In the genomic region with DNA sequence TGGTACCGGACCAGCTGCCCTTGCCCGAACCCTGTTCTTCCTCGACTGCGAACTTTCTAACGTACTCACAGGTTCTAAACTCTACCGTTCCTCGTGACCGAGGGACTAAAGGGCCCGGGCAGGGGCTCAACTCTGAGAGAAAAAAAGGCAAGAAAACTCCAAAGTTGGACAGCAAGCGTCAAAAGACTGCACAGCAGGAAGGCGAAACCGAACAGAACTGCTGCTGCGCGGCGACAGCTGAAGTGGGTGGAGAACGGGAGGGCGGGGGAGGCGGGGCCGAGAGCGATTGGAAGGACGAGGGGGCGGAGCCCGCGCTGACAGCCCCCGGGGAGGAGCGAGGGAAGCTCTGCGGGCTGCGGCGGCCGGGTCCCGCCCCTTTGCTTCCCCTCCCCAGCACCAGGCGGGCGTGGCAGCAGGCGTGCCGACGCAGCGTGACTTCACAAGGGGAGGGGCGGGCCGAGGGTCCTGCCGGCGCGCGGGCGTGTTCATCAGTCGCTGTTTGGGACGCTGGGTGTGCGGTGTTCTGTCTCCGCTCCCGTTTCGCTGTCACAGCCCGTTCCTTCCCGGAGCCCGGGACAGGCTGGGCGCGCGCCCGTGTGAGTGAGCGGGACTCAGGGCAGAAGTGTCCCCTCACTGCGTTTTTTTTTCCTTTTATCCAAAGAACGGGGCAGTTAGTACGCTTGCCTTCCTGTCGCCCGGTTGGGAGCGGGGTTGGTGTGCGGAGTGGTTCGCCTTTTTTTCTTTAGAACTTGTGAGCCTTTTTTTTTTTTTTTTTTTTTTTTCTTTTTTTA, we compare ENCODE assay signal across 8 cellular contexts. TPM values are rescaled to one million over a fixed set of nuclear protein-coding genes. Genes with fewer than 3 reads are reported as not detected.
A peak's percentile ranks its signal among the peaks of the same experiment; 100 is the strongest.
DNase-seq lines count a peak whose midpoint lies in the region; TF ChIP-seq lines count a peak whose summit lies in the region.

A gene with protein sequence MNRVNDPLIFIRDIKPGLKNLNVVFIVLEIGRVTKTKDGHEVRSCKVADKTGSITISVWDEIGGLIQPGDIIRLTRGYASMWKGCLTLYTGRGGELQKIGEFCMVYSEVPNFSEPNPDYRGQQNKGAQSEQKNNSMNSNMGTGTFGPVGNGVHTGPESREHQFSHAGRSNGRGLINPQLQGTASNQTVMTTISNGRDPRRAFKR (plus strand): TSS at position 491 of the 791 bp plus-strand sequence. CDS start 479 bp downstream, outside the sequence.

- H3K9ac ChIP-seq in neuronal stem cell (ENCODE audit: low read depth, low read length, poor library complexity): peak within 1 kb of the TSS; percentile 56
- peak within 1 kb of the TSS; percentile 81 to 97 (median 91) for H3K9ac ChIP-seq in subcutaneous abdominal adipose tissue (ENCODE audit: low read length in 5 of 5)

- H2AK5ac ChIP-seq in neuronal stem cell (ENCODE audit: low read depth, low read length): no peak within 1 kb of the TSS

- H3K27me3 ChIP-seq in neuronal stem cell (ENCODE audit: control insufficient read depth in 3 of 3, insufficient read depth in 3 of 3, low read depth in 1 of 3, low read length in 3 of 3) (peaks cover 0 to 4% (median 2%) of the 10 kb centered on the region in 3 experiments), subcutaneous abdominal adipose tissue (ENCODE audit: control insufficient read depth in 5 of 5, insufficient read depth in 4 of 5, low read length in 5 of 5) (no peaks in the 10 kb centered on the region)

- no peaks in the 10 kb centered on the region for H3K36me3 ChIP-seq in neuronal stem cell (replicated peaks in 1 of 2; ENCODE audit: control insufficient read depth in 2 of 2, insufficient read depth in 2 of 2, low read length in 2 of 2)
- H3K36me3 ChIP-seq in subcutaneous abdominal adipose tissue (ENCODE audit: control insufficient read depth in 5 of 5, insufficient read depth in 5 of 5, low read length in 5 of 5): peaks cover 5 to 10% (median 8%) of the 10 kb centered on the region in 5 donors

- H2BK120ac ChIP-seq in neuronal stem cell (ENCODE audit: low read depth, low read length): no peak within 1 kb of the TSS

- H3K4me1 ChIP-seq in neuronal stem cell (ENCODE audit: control insufficient read depth in 2 of 2, insufficient read depth in 1 of 2, low read depth in 1 of 2, low read length in 2 of 2): peaks cover 0 to 2% of the 10 kb centered on the region in 2 donors
- H3K4me1 ChIP-seq in subcutaneous abdominal adipose tissue (ENCODE audit: control insufficient read depth in 5 of 5, insufficient read depth in 5 of 5, low read length in 5 of 5): peaks cover 2 to 52% (median 28%) of the 10 kb centered on the region in 5 donors

- H3K36me3 Mint-ChIP-seq in HFFc6 (ENCODE audit: low read depth): peaks cover 47% of the 10 kb centered on the region

- H2BK15ac ChIP-seq in neuronal stem cell (ENCODE audit: low read length): no peak within 1 kb of the TSS

- H3K18ac ChIP-seq in neuronal stem cell (ENCODE audit: low read length): peak within 1 kb of the TSS; percentile 64

- TF ChIP-seq CTCF in HFFc6 (IDR thresholded peaks at IDR 0.05) (no peak), NB4 (IDR thresholded peaks at IDR 0.05; ENCODE audit: low read depth, low read length) (no peak)

- H2BK5ac ChIP-seq in neuronal stem cell (ENCODE audit: low read length): no peak within 1 kb of the TSS

- peaks cover 53% of the 10 kb centered on the region for H3K4me1 Mint-ChIP-seq in HFFc6 (ENCODE audit: low read depth)

- WGBS in neuronal stem cell (ENCODE audit: extremely low coverage in 2 of 2, insufficient read length in 2 of 2, insufficient replicate concordance in 1 of 2), 2 donors: no CpG with 5 or more reads among the region's 66 CpGs

- peaks cover 6% of the 10 kb centered on the region for H3K27me3 Mint-ChIP-seq in HFFc6 (ENCODE audit: insufficient read depth)

- H3K27ac ChIP-seq in neuronal stem cell (replicated peaks; ENCODE audit: low read length): peak within 1 kb of the TSS; percentile 64
- peak within 1 kb of the TSS; percentile 98 for H3K27ac ChIP-seq in subcutaneous abdominal adipose tissue (ENCODE audit: low read depth, low read length)

- H3K14ac ChIP-seq in neuronal stem cell (ENCODE audit: low read length): no peak within 1 kb of the TSS

- peak; percentile 99 for TF ChIP-seq POLR2A in NB4 (IDR thresholded peaks at IDR 0.05; ENCODE audit: extremely low read depth, insufficient read length)

- H3K23ac ChIP-seq in neuronal stem cell (ENCODE audit: low read depth, low read length, poor library complexity): peak within 1 kb of the TSS; percentile 66

- H3K4ac ChIP-seq in neuronal stem cell (ENCODE audit: low read length): no peak within 1 kb of the TSS

- H4K91ac ChIP-seq in neuronal stem cell (ENCODE audit: low read depth, low read length, poor library complexity): no peak within 1 kb of the TSS

- H3K79me1 ChIP-seq in neuronal stem cell (ENCODE audit: low read depth, low read length): no peaks in the 10 kb centered on the region

- peak within 1 kb of the TSS; percentile 99 for H3K27ac Mint-ChIP-seq in HFFc6

- H4K8ac ChIP-seq in neuronal stem cell (ENCODE audit: low read depth, low read length): no peak within 1 kb of the TSS

- H3K4me3 Mint-ChIP-seq in HFFc6: peak within 1 kb of the TSS; percentile 99

- H3K9me3 ChIP-seq in neuronal stem cell (replicated peaks in 1 of 2; ENCODE audit: control insufficient read depth in 2 of 2, insufficient read depth in 1 of 2, low read depth in 1 of 2, low read length in 2 of 2) (no peaks in the 10 kb centered on the region), subcutaneous abdominal adipose tissue (ENCODE audit: control insufficient read depth in 5 of 5, low read length in 5 of 5) (no peaks in the 10 kb centered on the region)

- peak within 1 kb of the TSS; percentile 93 for H2AFZ ChIP-seq in neuronal stem cell (ENCODE audit: low read length)

- H3K4me3 ChIP-seq in NB4 (ENCODE audit: low read depth, low read length) (peak within 1 kb of the TSS; percentile 84), neuronal stem cell (ENCODE audit: low read length in 2 of 2) (peak within 1 kb of the TSS; percentile 81 to 86), subcutaneous abdominal adipose tissue (ENCODE audit: low read depth in 1 of 5, low read length in 5 of 5) (peak within 1 kb of the TSS; percentile 78 to 95 (median 84))

- DNase-seq in GM04504 (ENCODE audit: low read depth): peak; percentile 95
- peak; percentile 95 for DNase-seq in HFFc6
- peak; percentile 98 for DNase-seq in NB4 (ENCODE audit: low read depth)
- DNase-seq in SK-N-DZ (ENCODE audit: low spot score): peak; percentile 94
- peak; percentile 99 for DNase-seq in activated naive CD4-positive, alpha-beta T cell treated with Interleukin-2 at 50 U/mL for 16 hours
- peak; percentile 91 for DNase-seq in foreskin melanocyte
- peak; percentile 93 for DNase-seq in neuronal stem cell (ENCODE audit: low spot score)

- peak within 1 kb of the TSS; percentile 93 for H3K4me2 ChIP-seq in neuronal stem cell (ENCODE audit: insufficient read depth, low read length, poor library complexity, severe bottlenecking)

- peaks cover 25% of the 10 kb centered on the region for H3K9me3 Mint-ChIP-seq in HFFc6

- no peak within 1 kb of the TSS for H2BK12ac ChIP-seq in neuronal stem cell (ENCODE audit: low read length)

RNA-seq across cellular contexts. Expression of the gene that starts here (rescaled TPM):
- total RNA-seq in HFFc6 (2021; fragmentation: NEBNext Ultra II Directional; extraction: Animal tissue kit (Norgen Biotek cat#: 25700)): 100 to 1,000 TPM in 5 of 6 experiments, 10 to 100 TPM in 1; 95.9 to 121 (median 109) TPM
- 1.0 and 2.0 TPM in 2 replicates for polyA plus RNA-seq in SK-N-DZ (2014; cell fraction: cytosol; rRNA removed)
- 5.0 and 6.6 TPM in 2 replicates for polyA plus RNA-seq in SK-N-DZ (2014; cell fraction: nucleus; rRNA removed)
- polyA plus RNA-seq in neuronal stem cell (2013, experiment 1 of 2): 0.91 TPM
- 1.2 TPM for polyA plus RNA-seq in neuronal stem cell (2013, experiment 2 of 2)

Comparison
In these comparisons a context has a peak if more than half of its experiments do, and no peak if none do; other contexts are left out.
1. Peak in every context shown above with its lines: DNase-seq, H3K4me3 ChIP-seq and H3K27ac ChIP-seq.